ENCODE assay signal across 25 cellular contexts in genomic region chr1:55500601-55501000, GRCh38.
"Had no signal": no experiment of that assay in that cellular context is flagged by ENCODE, and none has a peak within 500 bp of the region (broad histone marks: within the 10 kb centered on the region; RNA-seq: fewer than 3 reads in every experiment).

No MANE protein-coding gene starts in this region.

- H3K27me3 ChIP-seq: body of pancreas, pancreas, right atrium auricular region, stomach, uterus had no signal

- H3K9me3 Mint-ChIP-seq: activated CD4-positive, alpha-beta memory T cell treated with anti-CD3 and anti-CD28 coated beads for 36 hours; activated naive CD4-positive, alpha-beta T cell treated with anti-CD3 and anti-CD28 coated beads, Interleukin-2, amount 10 ng/mL, durations not matched to agents 7 days and 5 days; activated T-cell treated with anti-CD3 and anti-CD28 coated beads, Interleukin-2, amount 50 U/mL, for 72 hours; stimulated activated memory B cell treated with anti-CD40 and anti-IgM and Interleukin-4, amounts not matched to agents 10 μg/mL and 1 μg/mL and 100 μg/mL, for 72 hours had no signal

- H3K4me3 Mint-ChIP-seq: activated CD4-positive, alpha-beta memory T cell treated with anti-CD3 and anti-CD28 coated beads for 36 hours; activated naive CD4-positive, alpha-beta T cell treated with anti-CD3 and anti-CD28 coated beads, Interleukin-2, amount 10 ng/mL, durations not matched to agents 7 days and 5 days; activated T-cell treated with anti-CD3 and anti-CD28 coated beads, Interleukin-2, amount 50 U/mL, for 72 hours; nephron; stimulated activated memory B cell treated with anti-CD40 and anti-IgM and Interleukin-4, amounts not matched to agents 10 μg/mL and 1 μg/mL and 100 μg/mL, for 72 hours; T-helper 17 cell had no signal

- H3K4me3 ChIP-seq: body of pancreas, heart right ventricle, pancreas, psoas muscle, right atrium auricular region, skin epidermis, stomach, uterus had no signal

- H3K4me1 Mint-ChIP-seq: activated naive CD4-positive, alpha-beta T cell treated with anti-CD3 and anti-CD28 coated beads, Interleukin-2, amount 10 ng/mL, durations not matched to agents 7 days and 5 days; stimulated activated memory B cell treated with anti-CD40 and anti-IgM and Interleukin-4, amounts not matched to agents 10 μg/mL and 1 μg/mL and 100 μg/mL, for 72 hours; T-helper 17 cell had no signal

- H3K36me3 Mint-ChIP-seq: activated CD4-positive, alpha-beta memory T cell treated with anti-CD3 and anti-CD28 coated beads for 36 hours; activated naive CD4-positive, alpha-beta T cell treated with anti-CD3 and anti-CD28 coated beads, Interleukin-2, amount 10 ng/mL, durations not matched to agents 7 days and 5 days; stimulated activated memory B cell treated with anti-CD40 and anti-IgM and Interleukin-4, amounts not matched to agents 10 μg/mL and 1 μg/mL and 100 μg/mL, for 72 hours had no signal

- ATAC-seq: activated T-cell treated with anti-CD3 and anti-CD28 coated beads, Interleukin-2, amount 50 U/mL, for 72 hours; body of pancreas; heart right ventricle; left colon; pancreas; psoas muscle; stimulated activated memory B cell treated with anti-CD40 and anti-IgM and Interleukin-4, amounts not matched to agents 10 μg/mL and 1 μg/mL and 100 μg/mL, for 72 hours; T-helper 17 cell had no signal

- DNase-seq: activated CD4-positive, alpha-beta memory T cell treated with anti-CD3 and anti-CD28 coated beads for 36 hours; activated CD4-positive, alpha-beta T cell treated with anti-CD3 and anti-CD28 coated beads for 4 hours; activated CD4-positive, CD25-positive, alpha-beta regulatory T cell; activated effector memory CD4-positive, alpha-beta T cell treated with Interleukin-2 at 50 U/mL for 16 hours; activated naive CD4-positive, alpha-beta T cell treated with anti-CD3 and anti-CD28 coated beads, Interleukin-2, amount 10 ng/mL, durations not matched to agents 7 days and 5 days; activated T-cell treated with anti-CD3 and anti-CD28 coated beads, Interleukin-2, amount 50 U/mL, for 72 hours; anterior cingulate cortex; body of pancreas; effector CD4-positive, alpha-beta T cell; erythroblast; heart right ventricle; islet precursor cell; left colon; mesenchymal stem cell; pancreas; psoas muscle; stimulated activated CD4-positive, alpha-beta T cell treated with anti-CD3 and anti-CD28 coated beads, Interleukin-1b, Interleukin-23, amount 100 ng/mL, for 48 hours; stomach; T-helper 17 cell; trophoblast cell; uterus had no signal

- H3K27ac Mint-ChIP-seq: activated CD4-positive, alpha-beta memory T cell treated with anti-CD3 and anti-CD28 coated beads for 36 hours; activated naive CD4-positive, alpha-beta T cell treated with anti-CD3 and anti-CD28 coated beads, Interleukin-2, amount 10 ng/mL, durations not matched to agents 7 days and 5 days; activated T-cell treated with anti-CD3 and anti-CD28 coated beads, Interleukin-2, amount 50 U/mL, for 72 hours; nephron; stimulated activated memory B cell treated with anti-CD40 and anti-IgM and Interleukin-4, amounts not matched to agents 10 μg/mL and 1 μg/mL and 100 μg/mL, for 72 hours; T-helper 17 cell had no signal

- H3K36me3 ChIP-seq: heart right ventricle, pancreas, right atrium auricular region, stomach, uterus had no signal

- H3K27ac ChIP-seq: body of pancreas, heart right ventricle, pancreas, psoas muscle, right atrium auricular region, skin epidermis, stomach, uterus had no signal

- H3K4me1 ChIP-seq: body of pancreas, pancreas, psoas muscle, uterus had no signal

- H3K9me3 ChIP-seq: body of pancreas, heart right ventricle, pancreas, psoas muscle, right atrium auricular region, stomach, uterus had no signal
